Comparison of ENCODE assay signal across 27 cellular contexts in the genomic region with DNA sequence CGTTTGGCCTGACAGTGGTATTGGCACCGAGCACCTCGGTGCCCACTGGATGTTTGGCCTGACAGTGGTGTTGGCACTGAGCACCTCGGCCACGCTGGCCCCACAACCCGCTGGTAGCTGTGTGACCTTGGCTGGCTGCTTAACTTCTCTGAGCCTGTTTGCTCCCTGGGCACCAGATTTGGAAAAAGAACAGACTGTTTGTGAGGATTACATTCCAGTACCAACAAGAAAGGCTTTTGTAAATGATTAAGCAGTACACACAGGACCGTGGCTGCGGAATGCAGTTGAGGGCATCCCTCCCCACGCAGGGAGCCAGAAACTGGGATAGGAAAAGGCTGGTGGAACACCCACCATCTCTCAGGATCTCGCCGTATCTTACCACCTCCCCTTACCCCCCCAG.
"Had no signal": no experiment of that assay in that cellular context is flagged by ENCODE, and none has a peak within 500 bp of the region (broad histone marks: within the 10 kb centered on the region; RNA-seq: fewer than 3 reads in every experiment).

No MANE protein-coding gene starts in this region.

- H3K4me2 ChIP-seq: neural progenitor cell had no signal

- H3K9ac ChIP-seq: neural progenitor cell, parathyroid adenoma had no signal

- H3K36me3 ChIP-seq: neural progenitor cell, prostate gland, transverse colon had no signal

- FAIRE-seq: endometrium, frontal cortex had no signal

- H3K4me1 ChIP-seq: heart right ventricle, neural progenitor cell, parathyroid adenoma, prostate gland, spleen, testis had no signal

- DNase-seq: caudate nucleus; dorsolateral prefrontal cortex; effector CD8-positive, alpha-beta T cell; heart right ventricle; islet precursor cell; left cardiac atrium; mammary epithelial cell; mucosa of descending colon; occipital lobe; retina; spleen; stimulated activated CD4-positive, alpha-beta T cell treated with anti-CD3 and anti-CD28 coated beads, Interleukin-15, amount 100 ng/mL, for 24 hours; stimulated activated CD4-positive, alpha-beta T cell treated with anti-CD3 and anti-CD28 coated beads, Interleukin-1b, Interleukin-23, amount 100 ng/mL, for 48 hours; stimulated activated CD4-positive, alpha-beta T cell treated with anti-CD3 and anti-CD28 coated beads, Interleukin-4, amount 100 ng/mL, for 4 hours; stimulated activated naive B cell treated with anti-CD40 and anti-IgM and Interleukin-4, amounts not matched to agents 10 μg/mL and 1 μg/mL and 100 μg/mL, for 72 hours; stimulated activated naive CD8-positive, alpha-beta T cell treated with anti-CD3 and anti-CD28 coated beads, Interleukin-15, amount 100 ng/mL, for 72 hours; testis; transverse colon had no signal

- H3K9me3 ChIP-seq: heart right ventricle, mucosa of descending colon, prostate gland, spleen, testis, transverse colon had no signal

- ATAC-seq: esophagus mucosa; heart right ventricle; left cardiac atrium; mucosa of descending colon; natural killer cell treated with Interleukin-12 subunit alpha and Interleukin-12 subunit beta and Interleukin-15 and Interleukin-18, amount 100 ng/mL, for 72 hours; sciatic nerve; stimulated activated naive B cell treated with anti-CD40 and anti-IgM and Interleukin-4, amounts not matched to agents 10 μg/mL and 1 μg/mL and 100 μg/mL, for 72 hours; stimulated activated naive CD8-positive, alpha-beta T cell treated with anti-CD3 and anti-CD28 coated beads, Interleukin-15, amount 100 ng/mL, for 72 hours had no signal

- H3K79me2 ChIP-seq: parathyroid adenoma had no signal

- H3K27ac ChIP-seq: coronary artery, dorsolateral prefrontal cortex, heart right ventricle, neural progenitor cell, parathyroid adenoma, prostate gland, spleen, testis, transverse colon had no signal

- H3K4me3 ChIP-seq: coronary artery, dorsolateral prefrontal cortex, heart right ventricle, mucosa of descending colon, neural progenitor cell, prostate gland, spleen, testis, transverse colon had no signal

- H3K27me3 ChIP-seq: dorsolateral prefrontal cortex, heart right ventricle, neural progenitor cell, spleen, testis, transverse colon had no signal

- H2AFZ ChIP-seq: neural progenitor cell, parathyroid adenoma had no signal
